ENCODE assay signal across 10 cellular contexts in the genomic region with DNA sequence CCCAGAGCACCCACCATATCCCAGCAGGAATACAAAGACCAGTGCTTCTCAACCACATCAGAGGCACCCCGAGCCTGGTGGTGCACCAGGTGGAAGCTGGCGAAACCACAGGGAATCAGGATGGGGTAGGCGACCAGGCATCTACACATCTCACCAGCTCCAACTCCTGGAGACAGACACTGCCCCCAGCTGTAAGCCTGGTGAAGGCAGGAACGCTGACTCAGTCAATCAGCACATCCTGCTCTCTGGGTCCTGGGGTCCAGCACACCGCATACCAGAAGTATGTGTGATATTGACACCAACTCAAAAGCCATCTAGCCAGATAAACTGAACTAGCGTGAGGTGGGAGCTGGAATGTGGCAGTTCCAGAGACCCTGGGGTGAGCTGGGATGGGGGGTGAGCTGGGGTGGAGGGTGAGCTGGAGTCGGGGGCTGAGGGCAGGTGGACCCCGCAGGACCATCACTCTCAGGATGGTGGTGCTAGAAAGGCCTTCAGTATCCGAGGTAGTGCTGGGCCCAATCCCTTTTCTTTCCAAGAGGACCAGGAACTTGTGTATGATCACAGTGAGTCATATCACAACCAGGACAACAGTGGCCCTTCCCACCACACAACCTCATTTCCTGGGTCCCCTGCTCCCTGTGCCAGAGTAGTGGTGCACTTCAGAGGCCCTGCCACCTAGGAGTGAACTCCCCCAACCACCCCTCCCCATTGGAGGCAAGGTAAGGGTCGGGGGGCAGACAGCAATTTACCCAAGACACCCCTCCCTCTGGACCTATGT. TPM values are rescaled to one million over a fixed set of nuclear protein-coding genes. Genes with fewer than 3 reads are reported as not detected.
DNase-seq lines count a peak whose midpoint lies in the region; ATAC-seq and TF ChIP-seq lines count a peak whose summit lies in the region.
"Had no signal": no experiment of that assay in that cellular context is flagged by ENCODE, and none has a peak within 500 bp of the region (broad histone marks: within the 10 kb centered on the region; RNA-seq: fewer than 3 reads in every experiment).

No MANE protein-coding gene starts in this region.

- no peak for TF ChIP-seq CTCF in ovary (IDR thresholded peaks at IDR 0.05)
- TF ChIP-seq CTCF in GM10248 (IDR thresholded peaks at IDR 0.05; ENCODE audit: control extremely low read depth, extremely low read depth, low read depth, missing control alignments), result no peak

- H3K27ac ChIP-seq in HUES64 (ENCODE audit: low read depth, low read length), result no peak overlapping the region
- H3K27ac ChIP-seq in ovary, result no peak overlapping the region

- peak overlapping the region; percentile 59 for H3K4me3 Mint-ChIP-seq in central memory CD8-positive, alpha-beta T cell
- H3K4me3 Mint-ChIP-seq in natural killer cell treated with Interleukin-12 subunit alpha and Interleukin-12 subunit beta and Interleukin-15 and Interleukin-18, amount 100 ng/mL, for 72 hours, result peak overlapping the region; percentile 34

- H3K27ac Mint-ChIP-seq in central memory CD8-positive, alpha-beta T cell (ENCODE audit: low read depth), result peak overlapping the region; percentile 44
- peak overlapping the region in 1 of 2 donors; percentile 50 for H3K27ac Mint-ChIP-seq in natural killer cell treated with Interleukin-12 subunit alpha and Interleukin-12 subunit beta and Interleukin-15 and Interleukin-18, amount 100 ng/mL, for 72 hours

- CTCF ChIA-PET in GM10248 (lab: Yijun Ruan, JAX), result interaction anchor here (1.3 to 10.9 kb wide), 7 partner anchors 8 to 81 kb away, joined by 3 to 123 read pairs (median 9); partner anchors contain the start of gene DOK3

- no peak for TF ChIP-seq EP300 in ovary (IDR thresholded peaks at IDR 0.05)

- peaks cover 9% of the 10 kb centered on the region for H3K27me3 Mint-ChIP-seq in central memory CD8-positive, alpha-beta T cell
- peaks cover 7 to 8% of the 10 kb centered on the region in 2 donors for H3K27me3 Mint-ChIP-seq in natural killer cell treated with Interleukin-12 subunit alpha and Interleukin-12 subunit beta and Interleukin-15 and Interleukin-18, amount 100 ng/mL, for 72 hours

- no peak for TF ChIP-seq POLR2A in ovary (IDR thresholded peaks at IDR 0.05)

- POLR2A ChIA-PET in GM10248 (lab: Yijun Ruan, JAX), result no interaction called here

- DNase-seq in AG08396 (ENCODE audit: low spot score) (peak; percentile 61), ovary (no peak), GM10248 (ENCODE audit: extremely low spot score) (no peak)
- no peak for DNase-seq in central memory CD8-positive, alpha-beta T cell (ENCODE audit: low spot score in 2 of 2)
- no peak for DNase-seq in natural killer cell treated with Interleukin-12 subunit alpha and Interleukin-12 subunit beta and Interleukin-15 and Interleukin-18, amount 100 ng/mL, for 72 hours (ENCODE audit: low spot score)
- DNase-seq: NCI-H510A treated with DMSO at 0.1 percent for 48 hours had no signal

- peaks cover 56% of the 10 kb centered on the region for H3K4me1 Mint-ChIP-seq in central memory CD8-positive, alpha-beta T cell
- H3K4me1 Mint-ChIP-seq in natural killer cell treated with Interleukin-12 subunit alpha and Interleukin-12 subunit beta and Interleukin-15 and Interleukin-18, amount 100 ng/mL, for 72 hours (ENCODE audit: low read depth in 2 of 2), result peaks cover 23 to 38% of the 10 kb centered on the region in 2 donors

- H3K36me3 Mint-ChIP-seq in central memory CD8-positive, alpha-beta T cell (ENCODE audit: insufficient read depth), result peaks cover 11% of the 10 kb centered on the region
- H3K36me3 Mint-ChIP-seq in natural killer cell treated with Interleukin-12 subunit alpha and Interleukin-12 subunit beta and Interleukin-15 and Interleukin-18, amount 100 ng/mL, for 72 hours, result no peaks in the 10 kb centered on the region

- H3K9ac ChIP-seq in HUES64 (ENCODE audit: low read depth, low read length), result no peak overlapping the region

- H3K36me3 ChIP-seq in HUES64 (ENCODE audit: insufficient read depth, low read length) (peaks cover 60% of the 10 kb centered on the region), ovary (no peaks in the 10 kb centered on the region)

- WGBS in HUES64, result 88% methylated on average over 10 of the region's 10 CpGs
- WGBS in ovary, 3 donors, result 77 to 78% (median 77%) methylated on average over 10 of the region's 10 CpGs

- H3K9me3 Mint-ChIP-seq in central memory CD8-positive, alpha-beta T cell, result no peaks in the 10 kb centered on the region
- H3K9me3 Mint-ChIP-seq in natural killer cell treated with Interleukin-12 subunit alpha and Interleukin-12 subunit beta and Interleukin-15 and Interleukin-18, amount 100 ng/mL, for 72 hours, result no peaks in the 10 kb centered on the region

- intact Hi-C loops in ovary (cut with DNase I), result no loop called here

- H3K27me3 ChIP-seq in HUES64 (ENCODE audit: insufficient read depth, low read length) (no peaks in the 10 kb centered on the region), ovary (no peaks in the 10 kb centered on the region)

- H3K9me3 ChIP-seq in HUES64 (ENCODE audit: insufficient read depth, low read depth, low read length) (no peaks in the 10 kb centered on the region), ovary (no peaks in the 10 kb centered on the region)

- H3K4me3 ChIP-seq in HUES64 (ENCODE audit: low read length) (peak overlapping the region; percentile 98; the same call in 1 of the 2 replicates), ovary (no peak overlapping the region)

- ATAC-seq in central memory CD8-positive, alpha-beta T cell (replicated peaks; ENCODE audit: extremely low read depth, poor library complexity, severe bottlenecking), result no peak
- peak in 1 of 2 donors; percentile 32 for ATAC-seq in natural killer cell treated with Interleukin-12 subunit alpha and Interleukin-12 subunit beta and Interleukin-15 and Interleukin-18, amount 100 ng/mL, for 72 hours
- ATAC-seq in HG02885 (IDR thresholded peaks at IDR 0.05; ENCODE audit: poor library complexity, unreplicated experiment) (no peak), GM21737 (IDR thresholded peaks at IDR 0.05; ENCODE audit: unreplicated experiment) (no peak)
- ATAC-seq: activated CD4-positive, CD25-positive, alpha-beta regulatory T cell treated with anti-CD3 and anti-CD28 coated beads, Interleukin-2, amount 50 U/mL, for 24 hours had no signal

- peaks cover 40% of the 10 kb centered on the region for H3K4me1 ChIP-seq in HUES64 (ENCODE audit: insufficient read depth, low read length)
- H3K4me1 ChIP-seq in ovary (ENCODE audit: insufficient read depth), result peaks cover 21% of the 10 kb centered on the region

RNA-seq across cellular contexts. Expression of gene DBN1, which starts 2.5 kb away (rescaled TPM):
- polyA plus RNA-seq in HUES64 (2013, experiment 1 of 2), result 252 TPM
- polyA plus RNA-seq in HUES64 (2013, experiment 2 of 2), result 228 TPM
- 10 to 100 TPM in 1 of 2 donors, 1 to 10 TPM in 1; 7.1 to 13.3 TPM for total RNA-seq in natural killer cell treated with Interleukin-12 subunit alpha and Interleukin-12 subunit beta and Interleukin-15 and Interleukin-18, amount 100 ng/mL, for 72 hours
- total RNA-seq in ovary, result 10 to 100 TPM; 35.1 to 91.6 (median 57.0) TPM
- 10 to 100 TPM; 18.4 to 55.4 TPM for polyA plus RNA-seq in ovary

RNA-seq across cellular contexts. Expression of gene PRR7, which starts 24.3 kb away (rescaled TPM):
- polyA plus RNA-seq in HUES64 (2013, experiment 1 of 2), result 5.5 TPM
- 7.7 TPM for polyA plus RNA-seq in HUES64 (2013, experiment 2 of 2)
- total RNA-seq in natural killer cell treated with Interleukin-12 subunit alpha and Interleukin-12 subunit beta and Interleukin-15 and Interleukin-18, amount 100 ng/mL, for 72 hours, result 1 to 10 TPM in 1 of 2 donors, under 1 TPM in 1; 0.83 to 2.6 TPM
- 10 to 100 TPM in 1 of 7 donors, 1 to 10 TPM in 5, under 1 TPM in 1; 0.66 to 11.4 (median 2.1) TPM for total RNA-seq in ovary
- under 1 TPM in 1 of 2 donors, not detected in 1; 0.51 TPM for polyA plus RNA-seq in ovary

RNA-seq across cellular contexts. Expression of gene PDLIM7, which starts 26.5 kb away (rescaled TPM):
- 118 TPM for polyA plus RNA-seq in HUES64 (2013, experiment 1 of 2)
- polyA plus RNA-seq in HUES64 (2013, experiment 2 of 2), result 108 TPM
- 10 to 100 TPM; 15.5 to 39.1 TPM for total RNA-seq in natural killer cell treated with Interleukin-12 subunit alpha and Interleukin-12 subunit beta and Interleukin-15 and Interleukin-18, amount 100 ng/mL, for 72 hours
- total RNA-seq in ovary, result 100 to 1,000 TPM in 4 of 7 donors, 10 to 100 TPM in 3; 32.7 to 243 (median 151) TPM
- 10 to 100 TPM; 25.7 to 83.3 TPM for polyA plus RNA-seq in ovary

RNA-seq across cellular contexts. Expression of gene DOK3, which starts 38.7 kb away (rescaled TPM):
- polyA plus RNA-seq in HUES64 (2013, experiment 1 of 2), result 6.6 TPM
- polyA plus RNA-seq in HUES64 (2013, experiment 2 of 2), result 3.0 TPM
- 10 to 100 TPM; 10.0 to 18.0 TPM for total RNA-seq in natural killer cell treated with Interleukin-12 subunit alpha and Interleukin-12 subunit beta and Interleukin-15 and Interleukin-18, amount 100 ng/mL, for 72 hours
- 1 to 10 TPM; 1.3 to 7.2 (median 2.5) TPM for total RNA-seq in ovary
- polyA plus RNA-seq in ovary, result 1 to 10 TPM; 1.8 to 4.2 TPM

RNA-seq across cellular contexts. Expression of gene GRK6, which starts 44.5 kb away (rescaled TPM):
- 25.2 TPM for polyA plus RNA-seq in HUES64 (2013, experiment 1 of 2)
- polyA plus RNA-seq in HUES64 (2013, experiment 2 of 2), result 29.3 TPM
- 100 to 1,000 TPM in 1 of 2 donors, 10 to 100 TPM in 1; 58.1 to 113 TPM for total RNA-seq in natural killer cell treated with Interleukin-12 subunit alpha and Interleukin-12 subunit beta and Interleukin-15 and Interleukin-18, amount 100 ng/mL, for 72 hours
- 10 to 100 TPM; 13.6 to 30.3 (median 21.7) TPM for total RNA-seq in ovary
- polyA plus RNA-seq in ovary, result 10 to 100 TPM in 1 of 2 donors, 1 to 10 TPM in 1; 5.9 to 15.3 TPM
